Comparison of ENCODE assay signal across 28 cellular contexts in the genomic region with DNA sequence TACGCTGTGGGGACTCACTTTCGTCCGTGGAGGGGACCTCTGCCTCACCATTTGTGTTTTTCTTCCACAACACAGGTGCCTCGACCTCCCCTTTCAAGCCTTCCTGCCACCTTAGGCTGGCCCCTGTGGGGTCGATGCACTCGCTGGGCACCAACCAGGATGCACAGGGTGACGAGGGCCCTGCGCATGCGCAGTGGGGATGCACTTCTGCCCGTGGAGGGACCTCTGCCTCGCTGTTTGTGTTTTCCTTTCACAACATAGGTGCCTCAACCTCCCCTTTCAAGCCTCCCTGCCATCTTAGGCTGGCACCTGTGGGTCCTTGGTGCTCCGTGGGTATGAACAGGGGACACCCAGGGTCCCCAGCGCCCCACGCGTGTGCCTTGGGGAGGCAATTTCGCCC.
"Had no signal": no experiment of that assay in that cellular context is flagged by ENCODE, and none has a peak within 500 bp of the region (broad histone marks: within the 10 kb centered on the region; RNA-seq: fewer than 3 reads in every experiment).

No MANE protein-coding gene starts in this region.

- DNase-seq: cortex of kidney; effector memory CD8-positive, alpha-beta T cell; erythroblast; esophagus squamous epithelium; foreskin melanocyte; glutamatergic neuron; heart right ventricle; hippocampal formation; left cardiac atrium; left lung; mesenchymal stem cell; mucosa of descending colon; naive B cell; stimulated activated CD4-positive, alpha-beta T cell treated with anti-CD3 and anti-CD28 coated beads, Interleukin-12 subunit alpha, Interleukin-12 subunit beta, amount 100 ng/mL, for 4 hours; stimulated activated CD4-positive, alpha-beta T cell treated with anti-CD3 and anti-CD28 coated beads, Interleukin-1b, Interleukin-23, amount 100 ng/mL, for 48 hours; stimulated activated CD4-positive, alpha-beta T cell treated with anti-CD3 and anti-CD28 coated beads, Interleukin-4, amount 100 ng/mL, for 1 hour; stimulated activated CD8-positive, alpha-beta memory T cell treated with anti-CD3 and anti-CD28 coated beads, Interleukin-4, amount 100 ng/mL, for 48 hours; stimulated activated naive CD4-positive, alpha-beta T cell; stimulated activated naive CD8-positive, alpha-beta T cell treated with anti-CD3 and anti-CD28 coated beads, Interleukin-15, amount 100 ng/mL, for 72 hours; transverse colon had no signal

- ATAC-seq: effector memory CD8-positive, alpha-beta T cell; heart right ventricle; left cardiac atrium; left lung; mucosa of descending colon; natural killer cell treated with Interleukin-12 subunit alpha and Interleukin-12 subunit beta and Interleukin-15 and Interleukin-18, amount 100 ng/mL, for 72 hours; sciatic nerve; stimulated activated naive CD8-positive, alpha-beta T cell treated with anti-CD3 and anti-CD28 coated beads, Interleukin-15, amount 100 ng/mL, for 72 hours had no signal

- H3K4me3 ChIP-seq: esophagus squamous epithelium, heart right ventricle, left lung, mucosa of descending colon, right atrium auricular region, smooth muscle cell, suprapubic skin, transverse colon had no signal

- FAIRE-seq: endometrium, islet of Langerhans had no signal

- H3K9ac ChIP-seq: parathyroid adenoma had no signal

- H3K36me3 ChIP-seq: esophagus squamous epithelium, heart right ventricle, left lung, right atrium auricular region, suprapubic skin, transverse colon had no signal

- H2AFZ ChIP-seq: parathyroid adenoma had no signal

- H3K4me2 ChIP-seq: smooth muscle cell had no signal

- H3K27ac ChIP-seq: esophagus squamous epithelium, heart right ventricle, left lung, parathyroid adenoma, right atrium auricular region, suprapubic skin, transverse colon had no signal

- H3K4me1 ChIP-seq: esophagus squamous epithelium, heart right ventricle, left lung, parathyroid adenoma, right atrium auricular region, suprapubic skin, transverse colon had no signal

- H3K27me3 ChIP-seq: esophagus squamous epithelium, right atrium auricular region, suprapubic skin, transverse colon had no signal
